Comparison of ENCODE assay signal across 20 cellular contexts in genomic region chr5:58933891-58934628, GRCh38.
A peak's percentile ranks its signal among the peaks of the same experiment; 100 is the strongest.
DNase-seq lines count a peak whose midpoint lies in the region; ATAC-seq and TF ChIP-seq lines count a peak whose summit lies in the region.
"Had no signal": no experiment of that assay in that cellular context is flagged by ENCODE, and none has a peak within 500 bp of the region (broad histone marks: within the 10 kb centered on the region; RNA-seq: fewer than 3 reads in every experiment).

No MANE protein-coding gene starts in this region.

- no peak overlapping the region for H2AFZ ChIP-seq in PC-9

- no peak for TF ChIP-seq CTCF in CD4-positive, alpha-beta T cell (IDR thresholded peaks at IDR 0.05)
- TF ChIP-seq CTCF in PC-9 (conservative IDR thresholded peaks at IDR 0.05): no peak

- peak overlapping the region; percentile 46 for H3K27ac Mint-ChIP-seq in CD4-positive, alpha-beta T cell
- H3K27ac Mint-ChIP-seq in activated naive CD8-positive, alpha-beta T cell treated with anti-CD3 and anti-CD28 coated beads, Interleukin-2, amount 10 ng/mL, durations not matched to agents 7 days and 5 days: no peak overlapping the region
- H3K27ac Mint-ChIP-seq: B cell; immature natural killer cell; memory B cell; stimulated activated naive B cell treated with anti-CD40 and anti-IgM and Interleukin-4, amounts not matched to agents 10 μg/mL and 1 μg/mL and 100 μg/mL, for 72 hours had no signal

- H3K27me3 ChIP-seq in CD4-positive, alpha-beta T cell (ENCODE audit: control insufficient read depth, insufficient read depth, low read length): no peaks in the 10 kb centered on the region
- H3K27me3 ChIP-seq in PC-9 (ENCODE audit: insufficient read depth, low read depth): peaks cover 19% of the 10 kb centered on the region
- H3K27me3 ChIP-seq: ovary, vagina had no signal

- intact Hi-C loops in CD4-positive, alpha-beta T cell (cut with DNase I, micrococcal nuclease): loop anchor here (2.0 to 5.0 kb wide), 2 partner anchors 15 to 43 kb away; no protein-coding TSS in a partner anchor
- intact Hi-C loops in PC-9 (cut with micrococcal nuclease; ENCODE audit: unreplicated experiment) (no loop called here), posterior cingulate gyrus (cut with DNase I) (no loop called here)

- H3K4me3 ChIP-seq in PC-9: no peak overlapping the region
- H3K4me3 ChIP-seq: ovary, vagina had no signal

- H3K36me3 ChIP-seq in PC-9 (ENCODE audit: low read depth): no peaks in the 10 kb centered on the region
- H3K36me3 ChIP-seq: ovary, vagina had no signal

- peak in 6 of 10 experiments; percentile 4 to 36 (median 16) for DNase-seq in CD4-positive, alpha-beta T cell
- DNase-seq in T-helper 22 cell (ENCODE audit: low read depth) (peak; percentile 19), putamen (ENCODE audit: low spot score) (peak; percentile 39), NCI-H526 (lab: John Stamatoyannopoulos, UW) (no peak), COR-L47 (lab: John Stamatoyannopoulos, UW) (no peak), PC-9 (no peak), posterior cingulate gyrus (no peak)
- no peak for DNase-seq in activated naive CD8-positive, alpha-beta T cell treated with anti-CD3 and anti-CD28 coated beads, Interleukin-2, amount 10 ng/mL, durations not matched to agents 7 days and 5 days
- DNase-seq: effector CD8-positive, alpha-beta T cell; immature natural killer cell; NCI-H1436 treated with DMSO at 0.1 percent for 48 hours; NCI-H510A treated with DMSO at 0.1 percent for 48 hours; ovary; RPMI8226; stimulated activated naive B cell treated with anti-CD40 and anti-IgM and Interleukin-4, amounts not matched to agents 10 μg/mL and 1 μg/mL and 100 μg/mL, for 72 hours had no signal

- H4K20me1 ChIP-seq in PC-9 (ENCODE audit: insufficient read depth): no peaks in the 10 kb centered on the region

- no peaks in the 10 kb centered on the region for H3K27me3 Mint-ChIP-seq in CD4-positive, alpha-beta T cell
- peaks cover 8% of the 10 kb centered on the region for H3K27me3 Mint-ChIP-seq in activated naive CD8-positive, alpha-beta T cell treated with anti-CD3 and anti-CD28 coated beads, Interleukin-2, amount 10 ng/mL, durations not matched to agents 7 days and 5 days
- H3K27me3 Mint-ChIP-seq: brain had no signal

- H3K79me2 ChIP-seq in PC-9 (ENCODE audit: low read depth): no peaks in the 10 kb centered on the region

- CTCF ChIA-PET in CD4-positive, alpha-beta T cell (lab: Charles Lee): no interaction called here
- CTCF ChIA-PET in PC-9 (lab: Charles Lee): no interaction called here

- no peaks in the 10 kb centered on the region for H3K4me1 ChIP-seq in PC-9 (replicated peaks; ENCODE audit: insufficient read depth)
- H3K4me1 ChIP-seq: vagina had no signal

- peaks cover 3% of the 10 kb centered on the region for H3K9me3 Mint-ChIP-seq in CD4-positive, alpha-beta T cell
- H3K9me3 Mint-ChIP-seq in activated naive CD8-positive, alpha-beta T cell treated with anti-CD3 and anti-CD28 coated beads, Interleukin-2, amount 10 ng/mL, durations not matched to agents 7 days and 5 days: no peaks in the 10 kb centered on the region
- H3K9me3 Mint-ChIP-seq: memory B cell had no signal

- peak overlapping the region; percentile 21 for H3K4me3 Mint-ChIP-seq in CD4-positive, alpha-beta T cell
- H3K4me3 Mint-ChIP-seq in activated naive CD8-positive, alpha-beta T cell treated with anti-CD3 and anti-CD28 coated beads, Interleukin-2, amount 10 ng/mL, durations not matched to agents 7 days and 5 days: peak overlapping the region; percentile 16
- H3K4me3 Mint-ChIP-seq: B cell; brain; IgD-negative memory B cell; immature natural killer cell; memory B cell; stimulated activated naive B cell treated with anti-CD40 and anti-IgM and Interleukin-4, amounts not matched to agents 10 μg/mL and 1 μg/mL and 100 μg/mL, for 72 hours had no signal

- no TSS peak for BruUV-seq in PC-9 (replicated peaks; lab: Mats Ljungman, UMichigan)

- H3K4me2 ChIP-seq in PC-9: no peak overlapping the region

- POLR2A ChIA-PET in CD4-positive, alpha-beta T cell (lab: Charles Lee): no interaction called here
- POLR2A ChIA-PET in activated naive CD8-positive, alpha-beta T cell treated with anti-CD3 and anti-CD28 coated beads, Interleukin-2, amount 10 ng/mL, durations not matched to agents 7 days and 5 days (lab: Charles Lee): no interaction called here
- POLR2A ChIA-PET in PC-9 (lab: Charles Lee; ENCODE audit: unreplicated experiment): no interaction called here

- no peaks in the 10 kb centered on the region for H3K36me3 Mint-ChIP-seq in CD4-positive, alpha-beta T cell (ENCODE audit: low read depth)
- H3K36me3 Mint-ChIP-seq in activated naive CD8-positive, alpha-beta T cell treated with anti-CD3 and anti-CD28 coated beads, Interleukin-2, amount 10 ng/mL, durations not matched to agents 7 days and 5 days: no peaks in the 10 kb centered on the region
- H3K36me3 Mint-ChIP-seq: brain; immature natural killer cell; memory B cell; stimulated activated naive B cell treated with anti-CD40 and anti-IgM and Interleukin-4, amounts not matched to agents 10 μg/mL and 1 μg/mL and 100 μg/mL, for 72 hours had no signal

- H3K9me2 ChIP-seq in PC-9 (ENCODE audit: insufficient read depth): no peaks in the 10 kb centered on the region

- H3F3A ChIP-seq in PC-9 (ENCODE audit: insufficient read depth, low read depth): no peaks in the 10 kb centered on the region

- no peaks in the 10 kb centered on the region for H3K9me3 ChIP-seq in CD4-positive, alpha-beta T cell (ENCODE audit: control insufficient read depth, low read length)
- H3K9me3 ChIP-seq in PC-9 (ENCODE audit: insufficient read depth, low read depth): no peaks in the 10 kb centered on the region
- H3K9me3 ChIP-seq: ovary, vagina had no signal

- no peak overlapping the region for H3K27ac ChIP-seq in CD4-positive, alpha-beta T cell (ENCODE audit: low read depth, low read length)
- H3K27ac ChIP-seq in PC-9: no peak overlapping the region
- H3K27ac ChIP-seq: ovary, vagina had no signal

- peaks cover 38% of the 10 kb centered on the region for H3K4me1 Mint-ChIP-seq in CD4-positive, alpha-beta T cell (ENCODE audit: low read depth)
- peaks cover 3% of the 10 kb centered on the region for H3K4me1 Mint-ChIP-seq in activated naive CD8-positive, alpha-beta T cell treated with anti-CD3 and anti-CD28 coated beads, Interleukin-2, amount 10 ng/mL, durations not matched to agents 7 days and 5 days
- H3K4me1 Mint-ChIP-seq: B cell; immature natural killer cell; memory B cell; stimulated activated naive B cell treated with anti-CD40 and anti-IgM and Interleukin-4, amounts not matched to agents 10 μg/mL and 1 μg/mL and 100 μg/mL, for 72 hours had no signal

- ATAC-seq in CD4-positive, alpha-beta T cell (ENCODE audit: poor library complexity): peak; percentile 90
- ATAC-seq in activated naive CD8-positive, alpha-beta T cell treated with anti-CD3 and anti-CD28 coated beads, Interleukin-2, amount 10 ng/mL, durations not matched to agents 7 days and 5 days (ENCODE audit: low read depth): peak; percentile 42
- ATAC-seq: stimulated activated naive B cell treated with anti-CD40 and anti-IgM and Interleukin-4, amounts not matched to agents 10 μg/mL and 1 μg/mL and 100 μg/mL, for 72 hours had no signal

Comparison
In these comparisons a context has a peak if more than half of its experiments do, and no peak if none do; other contexts are left out.
1. DNase-seq: peak in CD4-positive, alpha-beta T cell (6 of 10), T-helper 22 cell (single experiment) and putamen (single experiment); none in activated naive CD8-positive, alpha-beta T cell treated with anti-CD3 and anti-CD28 coated beads, Interleukin-2, amount 10 ng/mL, durations not matched to agents 7 days and 5 days (single experiment), NCI-H526 (0 of 2), COR-L47 (single experiment), PC-9 (0 of 2) and posterior cingulate gyrus (0 of 10).
2. intact Hi-C loops: an anchor here in CD4-positive, alpha-beta T cell (2.0 to 5.0 kb wide); none called in PC-9 and posterior cingulate gyrus.